ENCODE assay signal across 22 cellular contexts in genomic region chr11:70574725-70575347, GRCh38.
DNase-seq lines count a peak whose midpoint lies in the region; ATAC-seq and TF ChIP-seq lines count a peak whose summit lies in the region.
"Had no signal": no experiment of that assay in that cellular context is flagged by ENCODE, and none has a peak within 500 bp of the region (broad histone marks: within the 10 kb centered on the region; RNA-seq: fewer than 3 reads in every experiment).

No MANE protein-coding gene starts in this region.

- H3K4me3 Mint-ChIP-seq in CD14-positive monocyte = no peak overlapping the region
- H3K4me3 Mint-ChIP-seq in neural crest cell = no peak overlapping the region
- H3K4me3 Mint-ChIP-seq: B cell; CD4-positive, CD25-positive, alpha-beta regulatory T cell; IgD-negative memory B cell had no signal

- ATAC-seq in left lobe of liver = peak; percentile 63
- ATAC-seq: A549, Right ventricle myocardium inferior had no signal

- no peak overlapping the region for H3K27ac Mint-ChIP-seq in CD14-positive monocyte
- H3K27ac Mint-ChIP-seq in neural crest cell (ENCODE audit: unreplicated experiment) = peak overlapping the region; percentile 88
- H3K27ac Mint-ChIP-seq: B cell; CD4-positive, CD25-positive, alpha-beta regulatory T cell; IgD-negative memory B cell had no signal

- H3K27ac ChIP-seq in coronary artery = no peak overlapping the region
- H3K27ac ChIP-seq: A549, SJSA1 had no signal

- TF ChIP-seq CTCF in CD14-positive monocyte (IDR thresholded peaks at IDR 0.05) (no peak), neural crest cell (conservative IDR thresholded peaks at IDR 0.05) (no peak), coronary artery (IDR thresholded peaks at IDR 0.05) (no peak)

- peaks cover 0 to 2% (median 0%) of the 10 kb centered on the region in 7 donors for H3K9me3 Mint-ChIP-seq in CD14-positive monocyte
- no peaks in the 10 kb centered on the region for H3K9me3 Mint-ChIP-seq in neural crest cell
- H3K9me3 Mint-ChIP-seq: CD4-positive, CD25-positive, alpha-beta regulatory T cell; IgD-negative memory B cell had no signal

- H3K36me3 Mint-ChIP-seq in CD14-positive monocyte = no peaks in the 10 kb centered on the region
- H3K36me3 Mint-ChIP-seq in neural crest cell (ENCODE audit: low read depth) = no peaks in the 10 kb centered on the region
- H3K36me3 Mint-ChIP-seq: CD4-positive, CD25-positive, alpha-beta regulatory T cell; IgD-negative memory B cell had no signal

- H3K27me3 Mint-ChIP-seq in CD14-positive monocyte (ENCODE audit: low read depth in 3 of 3) = peaks cover 4 to 14% (median 6%) of the 10 kb centered on the region in 3 donors
- no peaks in the 10 kb centered on the region for H3K27me3 Mint-ChIP-seq in neural crest cell (ENCODE audit: low read depth)

- intact Hi-C loops in CD14-positive monocyte (cut with micrococcal nuclease) = no loop called here

- peak; percentile 19 for DNase-seq in CD14-positive monocyte (ENCODE audit: low spot score)
- peak; percentile 55 for DNase-seq in HuH-7.5 (ENCODE audit: low spot score)
- DNase-seq in left lobe of liver (ENCODE audit: low spot score) = peak; percentile 63
- no peak for DNase-seq in neural crest cell (ENCODE audit: low read depth, low spot score)
- DNase-seq in COR-L47 (lab: John Stamatoyannopoulos, UW) = no peak
- DNase-seq in SK-N-DZ (ENCODE audit: low spot score) = no peak
- no peak for DNase-seq in coronary artery (ENCODE audit: low spot score)
- DNase-seq in NCI-H2029 treated with DMSO at 0.1 percent for 48 hours (lab: John Stamatoyannopoulos, UW) = no peak
- DNase-seq: CD4-positive, CD25-positive, alpha-beta regulatory T cell; DMS79; NCI-H1105 treated with DMSO at 0.1 percent for 48 hours; NCI-H1694; NCI-H2081 treated with DMSO at 0.1 percent for 48 hours; NCI-H446; NCI-H526 treated with DMSO at 0.1 percent for 48 hours; OCI-M1 had no signal

- peaks cover 2% of the 10 kb centered on the region for H3K4me1 Mint-ChIP-seq in CD14-positive monocyte
- H3K4me1 Mint-ChIP-seq in neural crest cell = peaks cover 16% of the 10 kb centered on the region
- H3K4me1 Mint-ChIP-seq: B cell, IgD-negative memory B cell had no signal

- H3K4me3 ChIP-seq in coronary artery = no peak overlapping the region
- H3K4me3 ChIP-seq: A549, HAP-1, SJSA1 had no signal

Comparison
In these comparisons a context has a peak if more than half of its experiments do, and no peak if none do; other contexts are left out.
1. DNase-seq: peak in CD14-positive monocyte (single experiment), HuH-7.5 (single experiment) and left lobe of liver (single experiment); none in neural crest cell (single experiment), COR-L47 (single experiment), SK-N-DZ (single experiment), coronary artery (single experiment) and NCI-H2029 treated with DMSO at 0.1 percent for 48 hours (single experiment).